Comparison of ENCODE assay signal across 8 cellular contexts in the genomic region with DNA sequence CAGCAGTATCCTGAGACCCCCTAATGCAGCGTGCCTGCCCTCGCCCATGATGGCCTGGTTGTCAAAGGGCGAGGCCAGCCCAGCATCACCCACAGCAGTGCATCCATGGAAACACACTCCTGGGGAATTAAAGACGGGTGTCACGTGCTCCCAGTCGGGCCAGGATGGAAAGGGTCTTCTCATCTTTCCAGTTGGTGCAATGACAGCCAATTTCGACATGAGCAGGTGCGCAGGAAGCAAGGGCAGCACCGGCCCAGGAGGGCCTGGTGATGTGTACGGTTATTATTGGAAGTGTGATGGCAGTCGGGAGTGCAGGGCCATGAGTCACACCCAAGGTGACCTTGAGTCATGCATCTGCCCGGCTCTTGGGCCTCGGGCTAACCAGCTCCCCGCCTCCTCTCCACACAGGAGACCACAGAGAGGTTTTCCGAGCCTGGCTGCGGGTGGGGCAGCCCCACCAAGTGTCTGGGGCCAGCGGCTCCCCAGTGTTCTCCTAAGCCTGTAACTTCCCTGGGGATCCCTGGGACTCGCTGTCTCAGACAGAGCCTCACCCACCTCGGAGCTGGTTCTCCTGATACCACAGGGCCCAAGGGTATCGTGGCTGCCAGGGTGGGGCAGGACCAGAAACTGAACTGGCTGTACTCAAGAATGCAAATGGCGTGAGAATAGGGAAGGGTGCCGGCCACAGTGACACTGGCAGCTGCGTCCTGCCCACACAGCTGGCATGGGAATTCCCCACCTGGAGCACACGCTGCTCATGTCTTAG.
DNase-seq lines count a peak whose midpoint lies in the region; ATAC-seq and TF ChIP-seq lines count a peak whose summit lies in the region.

No MANE protein-coding gene starts in this region.

- TF ChIP-seq CTCF in uterus (IDR thresholded peaks at IDR 0.05) = no peak

- H3K4me1 Mint-ChIP-seq in T-helper 1 cell treated with Interleukin-12 subunit alpha and Interleukin-12 subunit beta and Interleukin-4 antibody, amounts not matched to agents 30 μg/mL and 1 μg/mL, for 36 hours (ENCODE audit: low read depth) = peaks cover 3% of the 10 kb centered on the region
- H3K4me1 Mint-ChIP-seq in activated naive CD4-positive, alpha-beta T cell treated with anti-CD3 and anti-CD28 coated beads, Interleukin-2, amount 10 ng/mL, durations not matched to agents 7 days and 5 days = no peaks in the 10 kb centered on the region

- H3K9me3 Mint-ChIP-seq in T-helper 1 cell treated with Interleukin-12 subunit alpha and Interleukin-12 subunit beta and Interleukin-4 antibody, amounts not matched to agents 30 μg/mL and 1 μg/mL, for 36 hours = no peaks in the 10 kb centered on the region
- H3K9me3 Mint-ChIP-seq in activated naive CD4-positive, alpha-beta T cell treated with anti-CD3 and anti-CD28 coated beads, Interleukin-2, amount 10 ng/mL, durations not matched to agents 7 days and 5 days = no peaks in the 10 kb centered on the region

- no peak overlapping the region for H3K4me3 Mint-ChIP-seq in T-helper 1 cell treated with Interleukin-12 subunit alpha and Interleukin-12 subunit beta and Interleukin-4 antibody, amounts not matched to agents 30 μg/mL and 1 μg/mL, for 36 hours
- H3K4me3 Mint-ChIP-seq in activated naive CD4-positive, alpha-beta T cell treated with anti-CD3 and anti-CD28 coated beads, Interleukin-2, amount 10 ng/mL, durations not matched to agents 7 days and 5 days = no peak overlapping the region

- H3K27me3 Mint-ChIP-seq in T-helper 1 cell treated with Interleukin-12 subunit alpha and Interleukin-12 subunit beta and Interleukin-4 antibody, amounts not matched to agents 30 μg/mL and 1 μg/mL, for 36 hours (ENCODE audit: low read depth) = no peaks in the 10 kb centered on the region
- peaks cover 4% of the 10 kb centered on the region for H3K27me3 Mint-ChIP-seq in activated naive CD4-positive, alpha-beta T cell treated with anti-CD3 and anti-CD28 coated beads, Interleukin-2, amount 10 ng/mL, durations not matched to agents 7 days and 5 days

- intact Hi-C loops in uterus (cut with DNase I; ENCODE audit: low total_unique reads) = no loop called here

- H3K4me3 ChIP-seq in uterus = no peak overlapping the region

- H3K27ac ChIP-seq in uterus = no peak overlapping the region

- CTCF ChIA-PET in activated naive CD4-positive, alpha-beta T cell treated with anti-CD3 and anti-CD28 coated beads, Interleukin-2, amount 10 ng/mL, durations not matched to agents 7 days and 5 days (lab: Charles Lee) = no interaction called here

- peak; percentile 59 for ATAC-seq in HG03378 (IDR thresholded peaks at IDR 0.05; ENCODE audit: unreplicated experiment)

- H3K27me3 ChIP-seq in uterus = no peaks in the 10 kb centered on the region

- H3K36me3 ChIP-seq in uterus = no peaks in the 10 kb centered on the region

- H3K4me1 ChIP-seq in uterus = no peaks in the 10 kb centered on the region

- peak; percentile 70 for DNase-seq in NK-92 treated with Interleukin-12 subunit alpha and Interleukin-12 subunit beta, amount 100 ng/mL, for 24 hours (lab: John Stamatoyannopoulos, UW)
- DNase-seq in NK-92 (lab: John Stamatoyannopoulos, UW; ENCODE audit: unreplicated experiment) (no peak), kidney glomerular epithelial cell (lab: John Stamatoyannopoulos, UW) (peak; percentile 5), uterus (no peak), NCI-H1092 (lab: John Stamatoyannopoulos, UW) (no peak)
- DNase-seq in activated naive CD4-positive, alpha-beta T cell treated with anti-CD3 and anti-CD28 coated beads, Interleukin-2, amount 10 ng/mL, durations not matched to agents 7 days and 5 days = no peak

- no peaks in the 10 kb centered on the region for H3K9me3 ChIP-seq in uterus

- no peaks in the 10 kb centered on the region for H3K36me3 Mint-ChIP-seq in T-helper 1 cell treated with Interleukin-12 subunit alpha and Interleukin-12 subunit beta and Interleukin-4 antibody, amounts not matched to agents 30 μg/mL and 1 μg/mL, for 36 hours (ENCODE audit: low read depth)
- no peaks in the 10 kb centered on the region for H3K36me3 Mint-ChIP-seq in activated naive CD4-positive, alpha-beta T cell treated with anti-CD3 and anti-CD28 coated beads, Interleukin-2, amount 10 ng/mL, durations not matched to agents 7 days and 5 days

- no peak for TF ChIP-seq POLR2A in uterus (IDR thresholded peaks at IDR 0.05)

- peak overlapping the region; percentile 36 for H3K27ac Mint-ChIP-seq in T-helper 1 cell treated with Interleukin-12 subunit alpha and Interleukin-12 subunit beta and Interleukin-4 antibody, amounts not matched to agents 30 μg/mL and 1 μg/mL, for 36 hours
- H3K27ac Mint-ChIP-seq in activated naive CD4-positive, alpha-beta T cell treated with anti-CD3 and anti-CD28 coated beads, Interleukin-2, amount 10 ng/mL, durations not matched to agents 7 days and 5 days = no peak overlapping the region

Comparison
In these comparisons a context has a peak if more than half of its experiments do, and no peak if none do; other contexts are left out.
1. DNase-seq: peak in NK-92 treated with Interleukin-12 subunit alpha and Interleukin-12 subunit beta, amount 100 ng/mL, for 24 hours (single experiment) and kidney glomerular epithelial cell (single experiment); none in NK-92 (single experiment), uterus (0 of 2), NCI-H1092 (single experiment) and activated naive CD4-positive, alpha-beta T cell treated with anti-CD3 and anti-CD28 coated beads, Interleukin-2, amount 10 ng/mL, durations not matched to agents 7 days and 5 days (single experiment).